ENCODE assay signal across 8 cellular contexts in genomic region chr2:110048255-110049197, GRCh38.
DNase-seq lines count a peak whose midpoint lies in the region; ATAC-seq, FAIRE-seq and TF ChIP-seq lines count a peak whose summit lies in the region.
"Not testable (repeated sequence)": the region's sequence is repeated elsewhere in the genome, so short reads cannot be mapped to it uniquely, and the experiment has no call there.

No MANE protein-coding gene starts in this region.

- H3K27me3 Mint-ChIP-seq in activated naive CD4-positive, alpha-beta T cell treated with anti-CD3 and anti-CD28 coated beads, Interleukin-2, amount 10 ng/mL, durations not matched to agents 7 days and 5 days, result not testable (repeated sequence)

- not testable (repeated sequence) for H3K4me3 ChIP-seq in pancreas; spleen; aorta (ENCODE audit: low read length in 2 of 2)

- WGBS in pancreas, 2 donors, result 74 to 79% methylated on average over 7 to 10 of the region's 16 CpGs
- WGBS in spleen, 5 donors, result 73 to 83% (median 81%) methylated on average over 8 to 11 of the region's 16 CpGs
- 79 to 85% methylated on average over 8 to 11 of the region's 16 CpGs for WGBS in aorta, 2 donors

- intact Hi-C loops in pancreas (cut with DNase I); spleen (cut with DNase I; ENCODE audit: low total_unique reads); aorta (cut with DNase I): not testable (repeated sequence)

- H3K4me1 Mint-ChIP-seq in activated naive CD4-positive, alpha-beta T cell treated with anti-CD3 and anti-CD28 coated beads, Interleukin-2, amount 10 ng/mL, durations not matched to agents 7 days and 5 days, result not testable (repeated sequence)

- not testable (repeated sequence) for H3K27ac Mint-ChIP-seq in activated naive CD4-positive, alpha-beta T cell treated with anti-CD3 and anti-CD28 coated beads, Interleukin-2, amount 10 ng/mL, durations not matched to agents 7 days and 5 days

- H3K9me3 ChIP-seq in pancreas; spleen; aorta (ENCODE audit: control insufficient read depth, low read length): not testable (repeated sequence)

- TF ChIP-seq POLR2A in spleen (IDR thresholded peaks at IDR 0.05), result not testable (repeated sequence)

- not testable (repeated sequence) for H3K4me1 ChIP-seq in pancreas; spleen; aorta (ENCODE audit: control insufficient read depth in 1 of 2, insufficient read depth in 2 of 2, low read length in 2 of 2)

- not testable (repeated sequence) for H3K4me3 Mint-ChIP-seq in activated naive CD4-positive, alpha-beta T cell treated with anti-CD3 and anti-CD28 coated beads, Interleukin-2, amount 10 ng/mL, durations not matched to agents 7 days and 5 days

- DNase-seq in HT1080 (ENCODE audit: low read depth), result peak; percentile 0
- peak; percentile 3 for DNase-seq in activated naive CD4-positive, alpha-beta T cell treated with anti-CD3 and anti-CD28 coated beads, Interleukin-2, amount 10 ng/mL, durations not matched to agents 7 days and 5 days
- peak; percentile 0 for DNase-seq in glomerular visceral epithelial cell (ENCODE audit: extremely low spot score)
- DNase-seq in kidney tubule cell (ENCODE audit: low spot score), result peak; percentile 0
- peak; percentile 0 for DNase-seq in lung microvascular endothelial cell (ENCODE audit: low read depth in 2 of 2)
- peak in 4 of 6 donors; percentile 7 to 53 (median 28) for DNase-seq in pancreas
- DNase-seq in spleen, result peak; percentile 61
- DNase-seq in aorta, result peak; percentile 28 to 58

- H3K36me3 ChIP-seq in pancreas; spleen; aorta (ENCODE audit: control insufficient read depth in 1 of 2, insufficient read depth in 2 of 2, low read length in 1 of 2): not testable (repeated sequence)

- CTCF ChIA-PET in activated naive CD4-positive, alpha-beta T cell treated with anti-CD3 and anti-CD28 coated beads, Interleukin-2, amount 10 ng/mL, durations not matched to agents 7 days and 5 days (lab: Charles Lee), result not testable (repeated sequence)

- not testable (repeated sequence) for H3K27ac ChIP-seq in pancreas; spleen; aorta (ENCODE audit: low read depth in 1 of 2, low read length in 2 of 2)

- FAIRE-seq in pancreas (lab: Jason Lieb, UNC), result not testable (repeated sequence)

- not testable (repeated sequence) for H3K36me3 Mint-ChIP-seq in activated naive CD4-positive, alpha-beta T cell treated with anti-CD3 and anti-CD28 coated beads, Interleukin-2, amount 10 ng/mL, durations not matched to agents 7 days and 5 days

- not testable (repeated sequence) for TF ChIP-seq CTCF in pancreas (IDR thresholded peaks at IDR 0.05); spleen (IDR thresholded peaks at IDR 0.05 in 8 of 11, conservative IDR thresholded peaks at IDR 0.05 in 3 of 11)

- ATAC-seq in pancreas (peak in 3 of 4 donors; percentile 17 to 42 (median 34)), aorta (ENCODE audit: low FRiP score) (peak; percentile 59)

- H3K27me3 ChIP-seq in pancreas; spleen (replicated peaks in 1 of 7); aorta (ENCODE audit: control insufficient read depth in 1 of 2, insufficient read depth in 2 of 2, low read length in 1 of 2): not testable (repeated sequence)

- H3K9me3 Mint-ChIP-seq in activated naive CD4-positive, alpha-beta T cell treated with anti-CD3 and anti-CD28 coated beads, Interleukin-2, amount 10 ng/mL, durations not matched to agents 7 days and 5 days, result not testable (repeated sequence)

Comparison
In these comparisons a context has a peak if more than half of its experiments do, and no peak if none do; other contexts are left out.
1. DNase-seq: peak in every context shown above with its lines; median percentile 61 in spleen; 43 in aorta; 28 in pancreas; 3 in activated naive CD4-positive, alpha-beta T cell treated with anti-CD3 and anti-CD28 coated beads, Interleukin-2, amount 10 ng/mL, durations not matched to agents 7 days and 5 days; 0 in HT1080; 0 in glomerular visceral epithelial cell; 0 in kidney tubule cell; 0 in lung microvascular endothelial cell.